23 cellular contexts compared by ENCODE assay signal in the genomic region with DNA sequence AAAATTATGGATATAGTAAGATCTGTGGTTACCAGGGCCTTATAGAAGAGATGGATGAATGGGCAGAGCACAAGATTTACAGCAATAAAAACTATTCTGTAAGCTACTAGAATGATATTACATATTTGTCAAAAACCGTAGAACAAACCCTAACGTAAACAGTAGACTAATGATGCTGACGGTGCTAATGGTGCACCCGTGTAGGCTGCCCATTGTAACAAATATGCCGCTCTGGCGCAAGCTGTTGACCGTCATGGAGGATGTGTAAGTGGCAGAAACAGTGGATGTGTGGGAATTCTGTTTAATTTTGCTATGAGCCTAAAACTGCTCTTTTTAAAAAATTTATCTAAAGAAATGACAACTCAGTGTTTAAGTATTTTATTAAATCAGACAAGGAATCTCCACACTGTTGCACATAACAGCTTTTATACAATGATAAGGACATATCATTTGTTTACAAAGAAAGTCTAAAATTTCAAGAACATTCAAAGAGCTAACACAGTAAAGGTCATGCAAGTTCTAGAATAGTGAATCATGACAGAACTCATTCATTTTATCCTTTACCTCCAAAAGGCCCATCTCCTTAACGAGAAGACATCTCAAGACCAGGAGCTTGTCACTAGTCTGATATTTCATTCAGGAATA. TPM values are rescaled to one million over a fixed set of nuclear protein-coding genes. Genes with fewer than 3 reads are reported as not detected.
DNase-seq lines count a peak whose midpoint lies in the region; ATAC-seq, FAIRE-seq and TF ChIP-seq lines count a peak whose summit lies in the region.
"Had no signal": no experiment of that assay in that cellular context is flagged by ENCODE, and none has a peak within 500 bp of the region (broad histone marks: within the 10 kb centered on the region; RNA-seq: fewer than 3 reads in every experiment).

No MANE protein-coding gene starts in this region.

- in situ Hi-C loops in GM12878 (cut with MboI): no loop called here

- no peak overlapping the region for H2AFZ ChIP-seq in GM12878 (ENCODE audit: control insufficient read depth, low read depth, low read length)
- H2AFZ ChIP-seq: PC-9 had no signal

- no peak for DNase-seq in activated T-cell treated with anti-CD3 and anti-CD28 coated beads, Interleukin-2, amount 50 U/mL, for 24 hours
- DNase-seq in activated T-cell treated with anti-CD3 and anti-CD28 coated beads, Interleukin-2, amount 50 U/mL, for 4 hours: no peak
- DNase-seq in T-helper 17 cell (no peak), GM12878 (ENCODE audit: low read depth, low spot score) (no peak)
- no peak for DNase-seq in stimulated activated CD4-positive, alpha-beta T cell treated with anti-CD3 and anti-CD28 coated beads, Interleukin-4, amount 100 ng/mL, for 4 hours
- DNase-seq: DMS53; KBM-7; MV-4-11; NCI-H1105 treated with DMSO at 0.1 percent for 48 hours; NCI-H146; NCI-H1930; NCI-H2107; NCI-H524 treated with DMSO at 0.1 percent for 48 hours; NK-92 treated with Interleukin-12 subunit alpha and Interleukin-12 subunit beta, amount 100 ng/mL, for 24 hours; SJCRH30 had no signal

- no peak overlapping the region for H3K4me3 ChIP-seq in GM12878
- no peak overlapping the region for H3K4me3 ChIP-seq in thymus (ENCODE audit: low read length)
- H3K4me3 ChIP-seq: PC-9, SJCRH30 had no signal

- H3K27me3 ChIP-seq in GM12878 (replicated peaks in 1 of 2; ENCODE audit: control insufficient read depth in 2 of 2, insufficient read depth in 2 of 2, low read length in 1 of 2): no peaks in the 10 kb centered on the region
- no peaks in the 10 kb centered on the region for H3K27me3 ChIP-seq in thymus (ENCODE audit: control insufficient read depth, insufficient read depth)
- H3K27me3 ChIP-seq: SJCRH30 had no signal

- H3K4me1 ChIP-seq in GM12878 (ENCODE audit: control insufficient read depth, insufficient read depth, low read length) (no peaks in the 10 kb centered on the region), thymus (ENCODE audit: control insufficient read depth, insufficient read depth, low read length) (no peaks in the 10 kb centered on the region)
- H3K4me1 ChIP-seq: SJCRH30 had no signal

- no peaks in the 10 kb centered on the region for H3K27me3 Mint-ChIP-seq in activated T-cell treated with anti-CD3 and anti-CD28 coated beads, Interleukin-2, amount 50 U/mL, for 24 hours
- no peaks in the 10 kb centered on the region for H3K27me3 Mint-ChIP-seq in activated T-cell treated with anti-CD3 and anti-CD28 coated beads, Interleukin-2, amount 50 U/mL, for 4 hours (ENCODE audit: low read depth)
- H3K27me3 Mint-ChIP-seq in T-helper 17 cell: no peaks in the 10 kb centered on the region

- 98% methylated on average over 8 of the region's 8 CpGs for WGBS in GM12878 (ENCODE audit: insufficient coverage, insufficient replicate concordance, low lambda C conversion rate, missing lambda C conversion rate)
- 97% methylated on average over 8 of the region's 8 CpGs for WGBS in thymus

- SMC1A ChIA-PET in GM12878 (lab: Charles Lee; ENCODE audit: uncharacterized antibody, unreplicated experiment): interaction anchor here (0.7 to 2.7 kb wide), 8 partner anchors 10 to 147 kb away, joined by 3 to 10 read pairs (median 4); no protein-coding TSS in a partner anchor

- TF ChIP-seq POLR2A in GM12878 (IDR thresholded peaks at IDR 0.05; ENCODE audit: low read depth, low read length): no peak

- H3K9me3 ChIP-seq in T-helper 17 cell (ENCODE audit: control insufficient read depth, low read length, poor library complexity, severe bottlenecking) (no peaks in the 10 kb centered on the region), GM12878 (replicated peaks; ENCODE audit: control insufficient read depth, insufficient read depth, low read length) (no peaks in the 10 kb centered on the region), thymus (ENCODE audit: control insufficient read depth) (no peaks in the 10 kb centered on the region)
- H3K9me3 ChIP-seq: SJCRH30 had no signal

- no peaks in the 10 kb centered on the region for H3K9me3 Mint-ChIP-seq in activated T-cell treated with anti-CD3 and anti-CD28 coated beads, Interleukin-2, amount 50 U/mL, for 24 hours
- H3K9me3 Mint-ChIP-seq in activated T-cell treated with anti-CD3 and anti-CD28 coated beads, Interleukin-2, amount 50 U/mL, for 4 hours: no peaks in the 10 kb centered on the region

- TF ChIP-seq RAD21 in GM12878 (IDR thresholded peaks at IDR 0.05; ENCODE audit: insufficient read depth, low read depth, low read length): no peak

- CTCF ChIA-PET in GM12878 (lab: Yijun Ruan, JAX): interaction anchor here (0.6 to 5.1 kb wide), 4 partner anchors 9 to 147 kb away, joined by 3 to 31 read pairs (median 4); no protein-coding TSS in a partner anchor

- H4K20me1 ChIP-seq in GM12878 (ENCODE audit: control insufficient read depth, insufficient read depth): no peaks in the 10 kb centered on the region

- peaks cover 87% of the 10 kb centered on the region for H3K36me3 Mint-ChIP-seq in activated T-cell treated with anti-CD3 and anti-CD28 coated beads, Interleukin-2, amount 50 U/mL, for 24 hours (ENCODE audit: low read depth)
- H3K36me3 Mint-ChIP-seq in activated T-cell treated with anti-CD3 and anti-CD28 coated beads, Interleukin-2, amount 50 U/mL, for 4 hours (ENCODE audit: insufficient read depth): peaks cover 29% of the 10 kb centered on the region
- H3K36me3 Mint-ChIP-seq in T-helper 17 cell (ENCODE audit: low read depth): peaks cover 2% of the 10 kb centered on the region

- no peak overlapping the region for H3K4me2 ChIP-seq in GM12878 (ENCODE audit: control insufficient read depth, insufficient read depth)
- H3K4me2 ChIP-seq: PC-9 had no signal

- no peak for TF ChIP-seq CTCF in GM12878 (IDR thresholded peaks at IDR 0.05 in 2 of 3, conservative IDR thresholded peaks at IDR 0.05 in 1 of 3; ENCODE audit: control insufficient read depth in 2 of 3, extremely low read depth in 1 of 3, insufficient read depth in 1 of 3, low read depth in 3 of 3, low read length in 3 of 3)

- no peak for TF ChIP-seq EP300 in GM12878 (IDR thresholded peaks at IDR 0.05; ENCODE audit: borderline replicate concordance in 1 of 2, control insufficient read depth in 1 of 2, low read depth in 2 of 2, low read length in 2 of 2)

- RAD21 ChIA-PET in GM12878 (lab: Charles Lee; ENCODE audit: unreplicated experiment): interaction anchor here (1.2 to 2.1 kb wide), 2 partner anchors 26 to 30 kb away, joined by 5 to 6 read pairs; no protein-coding TSS in a partner anchor

- H3K27ac Mint-ChIP-seq in activated T-cell treated with anti-CD3 and anti-CD28 coated beads, Interleukin-2, amount 50 U/mL, for 24 hours: peak overlapping the region; percentile 70
- peak overlapping the region; percentile 67 for H3K27ac Mint-ChIP-seq in T-helper 17 cell

- H3K4me3 Mint-ChIP-seq in activated T-cell treated with anti-CD3 and anti-CD28 coated beads, Interleukin-2, amount 50 U/mL, for 24 hours: no peak overlapping the region
- H3K4me3 Mint-ChIP-seq in activated T-cell treated with anti-CD3 and anti-CD28 coated beads, Interleukin-2, amount 50 U/mL, for 4 hours: no peak overlapping the region
- H3K4me3 Mint-ChIP-seq in T-helper 17 cell: no peak overlapping the region

- POLR2A ChIA-PET in GM12878 (lab: Charles Lee): interaction anchor here (0.7 to 1.2 kb wide), 2 partner anchors 46 to 110 kb away, joined by 3 read pairs; no protein-coding TSS in a partner anchor

- BruUV-seq in GM12878 (replicated peaks; lab: Mats Ljungman, UMichigan): no TSS peak

- H3K79me2 ChIP-seq in GM12878 (ENCODE audit: control insufficient read depth, insufficient read depth, low read length): no peaks in the 10 kb centered on the region

- no peak overlapping the region for H3K9ac ChIP-seq in GM12878 (ENCODE audit: control insufficient read depth, insufficient read depth, low read length)

- intact Hi-C loops in GM12878 (cut with micrococcal nuclease; ENCODE audit: unreplicated experiment): no loop called here

- H3K36me3 ChIP-seq in GM12878 (ENCODE audit: control insufficient read depth in 2 of 2, insufficient read depth in 2 of 2, low read length in 1 of 2): peaks cover 11 to 29% of the 10 kb centered on the region in 2 experiments
- peaks cover 47% of the 10 kb centered on the region for H3K36me3 ChIP-seq in thymus (ENCODE audit: control insufficient read depth, insufficient read depth)

- ATAC-seq in activated T-cell treated with anti-CD3 and anti-CD28 coated beads, Interleukin-2, amount 50 U/mL, for 4 hours: no peak
- ATAC-seq in T-helper 17 cell: no peak
- no peak for ATAC-seq in GM12878
- ATAC-seq in GM19452 (IDR thresholded peaks at IDR 0.05; ENCODE audit: unreplicated experiment): no peak
- ATAC-seq in HG03439 (IDR thresholded peaks at IDR 0.05; ENCODE audit: unreplicated experiment): no peak
- ATAC-seq: HepG2, Right ventricle myocardium inferior, SK-N-SH treated with all-trans-retinoic acid at 6 μM for 48 hours had no signal

- H3K4me1 Mint-ChIP-seq in activated T-cell treated with anti-CD3 and anti-CD28 coated beads, Interleukin-2, amount 50 U/mL, for 24 hours (ENCODE audit: low read depth): peaks cover 2% of the 10 kb centered on the region
- no peaks in the 10 kb centered on the region for H3K4me1 Mint-ChIP-seq in activated T-cell treated with anti-CD3 and anti-CD28 coated beads, Interleukin-2, amount 50 U/mL, for 4 hours (ENCODE audit: low read depth)
- H3K4me1 Mint-ChIP-seq in T-helper 17 cell: peaks cover 2% of the 10 kb centered on the region

- no peak overlapping the region for H3K27ac ChIP-seq in GM12878 (ENCODE audit: control insufficient read depth, insufficient read depth)
- peak overlapping the region; percentile 31 for H3K27ac ChIP-seq in thymus (ENCODE audit: low read depth)
- H3K27ac ChIP-seq: PC-9, SJCRH30 had no signal

- no peak for FAIRE-seq in GM12878 (lab: Jason Lieb, UNC)
- FAIRE-seq: D721Med, HepG2 had no signal

RNA-seq across cellular contexts. Expression of gene TFRC, which starts 32.8 kb away (rescaled TPM):
- total RNA-seq in activated T-cell treated with anti-CD3 and anti-CD28 coated beads, Interleukin-2, amount 50 U/mL, for 4 hours: 100 to 1,000 TPM; 529 to 568 (median 554) TPM
- 100 to 1,000 TPM; 218 to 221 TPM for total RNA-seq in T-helper 17 cell
- 1,474 and 1,543 TPM in 2 replicates for total RNA-seq in GM12878 (2013; cell fraction: nucleolus; rRNA removed)
- 325 and 365 TPM in 2 replicates for total RNA-seq in GM12878 (2014; rRNA removed)
- 306 and 308 TPM in 2 replicates for total RNA-seq in GM12878 (2014; rRNA removed; fragmentation: Illumina TruSeq; extraction: Trizol)
- 356 and 373 TPM in 2 replicates for total RNA-seq in GM12878 (2021)
- polyA plus RNA-seq in GM12878 (2011; ENCODE audit: low read depth): 147 TPM
- polyA plus RNA-seq in GM12878 (2011; rRNA removed): 368 and 477 TPM in 2 replicates
- 111 and 144 TPM in 2 replicates for polyA plus RNA-seq in GM12878 (2011; cell fraction: cytosol; rRNA removed)
- 375 and 515 TPM in 2 replicates for polyA plus RNA-seq in GM12878 (2011; cell fraction: nucleus; rRNA removed)
- 227 and 250 TPM in 2 replicates for polyA plus RNA-seq in GM12878 (2012)
- 218 and 272 TPM in 2 replicates for polyA plus RNA-seq in GM12878 (2014; fragmentation: Illumina TruSeq; extraction: Trizol)
- 100 to 1,000 TPM; 123 to 132 TPM for polyA plus RNA-seq in GM12878 (2014; fragmentation: Nextera tagmentation; extraction: Ambion mirVana)
- 152 and 164 TPM in 2 replicates for polyA plus RNA-seq in GM12878 (2014; rRNA removed)
- polyA plus RNA-seq in GM12878 (2016; fragmentation: Nextera tagmentation; extraction: Ambion mirVana): 100 to 1,000 TPM; 468 to 526 TPM
- 462 and 911 TPM in 2 replicates for polyA minus RNA-seq in GM12878 (2011; rRNA and poly(A)+ RNA removed)
- polyA minus RNA-seq in GM12878 (2011; cell fraction: cytosol; rRNA and poly(A)+ RNA removed): 210 and 215 TPM in 2 replicates
- polyA minus RNA-seq in GM12878 (2011; cell fraction: nucleus; rRNA and poly(A)+ RNA removed): 318 and 391 TPM in 2 replicates
- 32.0 TPM for polyA plus RNA-seq in thymus
